8 cellular contexts compared by ENCODE assay signal in genomic region chr18:76983184-76983583, GRCh38.
A peak's percentile ranks its signal among the peaks of the same experiment; 100 is the strongest.
DNase-seq lines count a peak whose midpoint lies in the region; ATAC-seq and TF ChIP-seq lines count a peak whose summit lies in the region.

No MANE protein-coding gene starts in this region.

- peaks cover 6% of the 10 kb centered on the region for H3K4me1 Mint-ChIP-seq in chondrocyte (ENCODE audit: low read depth)

- DNase-seq in BJ (ENCODE audit: low read depth): peak; percentile 3
- DNase-seq in GM19238 (ENCODE audit: insufficient read length, low spot score): peak; percentile 92
- DNase-seq in NCI-H446 treated with DMSO at 0.1 percent for 48 hours (lab: John Stamatoyannopoulos, UW): peak; percentile 7
- DNase-seq in activated CD4-positive, alpha-beta T cell treated with anti-CD3 and anti-CD28 coated beads for 1 hour: peak; percentile 70
- DNase-seq in chondrocyte (ENCODE audit: low spot score): peak; percentile 89
- DNase-seq in left kidney (ENCODE audit: low read depth, low spot score): peak; percentile 93
- DNase-seq in stimulated activated CD4-positive, alpha-beta T cell treated with anti-CD3 and anti-CD28 coated beads, Interleukin-4, amount 100 ng/mL, for 48 hours (ENCODE audit: low read depth in 2 of 2): peak; percentile 86 to 91

- no peaks in the 10 kb centered on the region for H3K36me3 ChIP-seq in BJ (ENCODE audit: control insufficient read depth, insufficient read depth, low read length)

- peak; percentile 96 for TF ChIP-seq CTCF in BJ (IDR thresholded peaks at IDR 0.05; ENCODE audit: insufficient read depth, low read depth, low read length)
- TF ChIP-seq CTCF in chondrocyte (IDR thresholded peaks at IDR 0.05): peak; percentile 92

- H3K27me3 Mint-ChIP-seq in chondrocyte (ENCODE audit: low read depth): peaks cover 4% of the 10 kb centered on the region

- CTCF ChIA-PET in BJ (lab: Yijun Ruan, JAX): interaction anchor here (0.6 to 8.5 kb wide), 43 partner anchors 8 to 280 kb away, joined by 3 to 166 read pairs (median 5); no protein-coding TSS in a partner anchor

- H3K36me3 Mint-ChIP-seq in chondrocyte (ENCODE audit: low read depth): peaks cover 9% of the 10 kb centered on the region

- ATAC-seq in HG03342 (IDR thresholded peaks at IDR 0.05; ENCODE audit: unreplicated experiment): peak; percentile 69

- peaks cover 2% of the 10 kb centered on the region; the same call in 1 of the 2 replicates for H3K27me3 ChIP-seq in BJ (ENCODE audit: control insufficient read depth, insufficient read depth, low read length)

- no peak overlapping the region for H3K4me3 ChIP-seq in BJ (ENCODE audit: low read depth, low read length)

- POLR2A ChIA-PET in BJ (lab: Charles Lee): no interaction called here

- no peak overlapping the region for H3K27ac Mint-ChIP-seq in chondrocyte (ENCODE audit: unreplicated experiment)

- H3K9me3 Mint-ChIP-seq in chondrocyte (ENCODE audit: low read depth): no peaks in the 10 kb centered on the region

- H3K4me3 Mint-ChIP-seq in chondrocyte (ENCODE audit: unreplicated experiment): no peak overlapping the region

Comparison
In these comparisons a context has a peak if more than half of its experiments do, and no peak if none do; other contexts are left out.
1. DNase-seq: peak in every context shown above with its lines; median percentile 93 in left kidney; 92 in GM19238; 89 in chondrocyte; 88 in stimulated activated CD4-positive, alpha-beta T cell treated with anti-CD3 and anti-CD28 coated beads, Interleukin-4, amount 100 ng/mL, for 48 hours; 70 in activated CD4-positive, alpha-beta T cell treated with anti-CD3 and anti-CD28 coated beads for 1 hour; 7 in NCI-H446 treated with DMSO at 0.1 percent for 48 hours; 3 in BJ.